In the genomic region with DNA sequence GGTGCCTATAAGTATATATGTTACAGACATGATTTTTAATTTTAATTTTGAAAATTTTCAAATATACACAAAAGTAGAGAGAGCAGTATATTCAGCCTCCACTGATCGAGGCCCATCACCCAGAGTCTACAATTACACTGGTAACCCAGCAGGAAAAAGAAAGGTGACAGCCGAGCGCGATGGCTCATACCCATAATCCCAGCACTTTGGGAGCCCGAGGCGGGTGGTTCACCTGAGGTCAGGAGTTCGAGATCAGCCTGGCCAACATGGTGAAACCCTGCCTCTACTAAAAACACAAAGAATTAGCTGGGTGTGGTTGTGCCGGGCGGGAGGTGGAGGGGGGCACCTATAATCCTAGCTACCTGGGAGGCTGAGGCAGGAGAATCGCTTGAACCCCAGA, we compare ENCODE assay signal across 1 cellular context.
TF ChIP-seq lines count a peak whose summit lies in the region.

No MANE protein-coding gene starts in this region.

TF ChIP-seq in GM12878, 131 proteins besides CTCF, POLR2A, EP300 and RAD21:
- TF ChIP-seq, protein P1, sequence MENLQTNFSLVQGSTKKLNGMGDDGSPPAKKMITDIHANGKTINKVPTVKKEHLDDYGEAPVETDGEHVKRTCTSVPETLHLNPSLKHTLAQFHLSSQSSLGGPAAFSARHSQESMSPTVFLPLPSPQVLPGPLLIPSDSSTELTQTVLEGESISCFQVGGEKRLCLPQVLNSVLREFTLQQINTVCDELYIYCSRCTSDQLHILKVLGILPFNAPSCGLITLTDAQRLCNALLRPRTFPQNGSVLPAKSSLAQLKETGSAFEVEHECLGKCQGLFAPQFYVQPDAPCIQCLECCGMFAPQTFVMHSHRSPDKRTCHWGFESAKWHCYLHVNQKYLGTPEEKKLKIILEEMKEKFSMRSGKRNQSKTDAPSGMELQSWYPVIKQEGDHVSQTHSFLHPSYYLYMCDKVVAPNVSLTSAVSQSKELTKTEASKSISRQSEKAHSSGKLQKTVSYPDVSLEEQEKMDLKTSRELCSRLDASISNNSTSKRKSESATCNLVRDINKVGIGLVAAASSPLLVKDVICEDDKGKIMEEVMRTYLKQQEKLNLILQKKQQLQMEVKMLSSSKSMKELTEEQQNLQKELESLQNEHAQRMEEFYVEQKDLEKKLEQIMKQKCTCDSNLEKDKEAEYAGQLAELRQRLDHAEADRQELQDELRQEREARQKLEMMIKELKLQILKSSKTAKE (IDR thresholded peaks at IDR 0.05; ENCODE audit: low read depth, poor library complexity, severe bottlenecking), result no peak
- TF ChIP-seq PKNOX1 (IDR thresholded peaks at IDR 0.05), result no peak
- no peak for TF ChIP-seq YY1 (IDR thresholded peaks at IDR 0.05; ENCODE audit: low read depth, low read length)
- TF ChIP-seq HDAC2 (IDR thresholded peaks at IDR 0.05), result no peak
- no peak for TF ChIP-seq KLF5 (IDR thresholded peaks at IDR 0.05; ENCODE audit: partially characterized antibody)
- no peak for TF ChIP-seq ZNF687 (IDR thresholded peaks at IDR 0.05)
- no peak for TF ChIP-seq IKZF1 (conservative IDR thresholded peaks at IDR 0.05)
- TF ChIP-seq E2F4 (IDR thresholded peaks at IDR 0.05; ENCODE audit: low read depth, low read length), result no peak
- no peak for TF ChIP-seq REST (IDR thresholded peaks at IDR 0.05; ENCODE audit: low read depth, low read length)
- no peak for TF ChIP-seq FOS (IDR thresholded peaks at IDR 0.05; ENCODE audit: borderline replicate concordance, extremely low read depth, insufficient read length)
- no peak for TF ChIP-seq CHD1 (IDR thresholded peaks at IDR 0.05; ENCODE audit: low read depth, low read length)
- TF ChIP-seq BACH1 (IDR thresholded peaks at IDR 0.05; ENCODE audit: borderline replicate concordance), result no peak
- TF ChIP-seq TCF12 (IDR thresholded peaks at IDR 0.05; ENCODE audit: low read depth, low read length), result no peak
- TF ChIP-seq RUNX3 (IDR thresholded peaks at IDR 0.05; ENCODE audit: low read length), result no peak
